Comparison of ENCODE assay signal across 8 cellular contexts in the genomic region with DNA sequence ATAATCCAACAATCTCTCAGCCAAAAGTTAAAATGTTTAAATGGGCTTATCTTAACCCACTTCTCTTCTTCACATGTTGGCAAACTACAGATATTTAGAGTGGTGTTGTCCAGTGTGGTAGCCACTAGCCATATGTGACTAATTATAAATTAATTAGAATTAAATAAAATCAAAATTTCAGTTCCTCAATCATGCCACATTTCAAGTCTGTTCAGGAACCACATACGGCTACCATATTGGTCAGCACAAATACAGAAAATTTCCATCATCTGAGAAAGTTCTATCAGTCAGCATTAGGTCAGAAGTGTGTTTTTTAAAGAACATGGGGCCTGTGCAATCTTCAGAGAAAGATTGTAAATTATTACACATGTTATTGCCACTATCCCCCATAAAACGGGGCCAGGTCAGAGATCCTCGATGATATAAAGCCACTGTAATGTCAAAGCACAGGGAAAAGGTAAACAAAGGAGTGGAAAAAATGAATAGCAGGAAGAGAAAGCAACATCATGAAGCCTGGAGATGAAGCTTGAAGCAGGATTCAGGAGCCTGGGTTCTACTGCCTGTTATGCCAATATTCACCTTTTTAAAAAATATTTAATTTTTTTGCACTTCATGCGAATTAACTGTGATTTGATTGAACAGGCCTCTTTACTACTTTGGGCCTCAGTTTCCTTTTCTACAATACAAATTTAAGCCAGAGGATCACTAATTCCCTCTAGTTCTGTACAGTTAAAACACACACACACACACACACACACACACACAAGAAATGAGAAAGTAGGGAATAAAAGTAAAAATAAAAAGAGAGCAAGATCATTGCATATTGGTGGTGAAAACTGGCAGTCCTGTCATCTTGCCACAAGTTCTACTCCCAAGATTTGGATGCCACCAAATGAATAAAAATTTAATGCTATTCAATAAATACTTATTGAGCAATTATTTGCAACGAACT. TPM values are rescaled to one million over a fixed set of nuclear protein-coding genes. Genes with fewer than 3 reads are reported as not detected.
DNase-seq lines count a peak whose midpoint lies in the region; ATAC-seq, FAIRE-seq and TF ChIP-seq lines count a peak whose summit lies in the region.

No MANE protein-coding gene starts in this region.

- WGBS in GM12878 (ENCODE audit: insufficient coverage, insufficient replicate concordance, low lambda C conversion rate, missing lambda C conversion rate), result 41% methylated on average over 5 of the region's 5 CpGs

- POLR2A ChIA-PET in GM12878 (lab: Charles Lee), result interaction anchor here (0.5 to 2.9 kb wide), 3 partner anchors 16 to 1212 kb away, joined by 3 to 16 read pairs (median 5); no protein-coding TSS in a partner anchor

- H3K27me3 ChIP-seq in BE2C (no peaks in the 10 kb centered on the region), HUES6 (ENCODE audit: control insufficient read depth, insufficient read depth, low read length) (no peaks in the 10 kb centered on the region), GM12878 (replicated peaks in 1 of 2; ENCODE audit: control insufficient read depth in 2 of 2, insufficient read depth in 2 of 2, low read length in 1 of 2) (no peaks in the 10 kb centered on the region)

- H3K36me3 ChIP-seq in BE2C, result 0 out of 2 replicates have a peak, but pooled peaks cover 2% of the 10 kb centered on the region
- H3K36me3 ChIP-seq in HUES6 (ENCODE audit: control insufficient read depth, insufficient read depth, low read length), result 0 out of 2 replicates have a peak, but pooled peaks cover 4% of the 10 kb centered on the region
- H3K36me3 ChIP-seq in GM12878 (ENCODE audit: control insufficient read depth in 2 of 2, insufficient read depth in 2 of 2, low read length in 1 of 2), result peaks cover 0 to 4% of the 10 kb centered on the region in 2 experiments; a peak in 1 of 4 replicates
- peaks cover 5% of the 10 kb centered on the region for H3K36me3 ChIP-seq in mucosa of descending colon (ENCODE audit: low read depth)

- intact Hi-C loops in GM12878 (cut with micrococcal nuclease; ENCODE audit: unreplicated experiment) (loop anchor here (2.0 kb wide), 1 partner anchor 51 kb away; a partner anchor contains a TSS), mucosa of descending colon (cut with DNase I, micrococcal nuclease) (loop anchor here in 1 of 2 donors (10.0 kb wide), 1 partner anchor 55 kb away; a partner anchor contains a TSS)

- no peak for TF ChIP-seq RAD21 in GM12878 (IDR thresholded peaks at IDR 0.05; ENCODE audit: insufficient read depth, low read depth, low read length)

- peaks cover 67% of the 10 kb centered on the region for H3K79me2 ChIP-seq in GM12878 (ENCODE audit: control insufficient read depth, insufficient read depth, low read length)

- H3K27ac ChIP-seq in HUES6 (ENCODE audit: low read depth, low read length), result no peak overlapping the region
- H3K27ac ChIP-seq in GM12878 (ENCODE audit: control insufficient read depth, insufficient read depth), result peak overlapping the region; percentile 0; the same call in 1 of the 2 replicates

- no TSS peak for BruUV-seq in GM12878 (replicated peaks; lab: Mats Ljungman, UMichigan)

- no peak overlapping the region for H2AFZ ChIP-seq in GM12878 (ENCODE audit: control insufficient read depth, low read depth, low read length)

- no peak for TF ChIP-seq EP300 in GM12878 (IDR thresholded peaks at IDR 0.05; ENCODE audit: borderline replicate concordance in 1 of 2, control insufficient read depth in 1 of 2, low read depth in 2 of 2, low read length in 2 of 2)

- H3K4me1 ChIP-seq in BE2C (no peaks in the 10 kb centered on the region; the same call in 1 of the 2 replicates), HUES6 (ENCODE audit: control insufficient read depth, insufficient read depth, low read length) (peaks cover 14% of the 10 kb centered on the region), GM12878 (ENCODE audit: control insufficient read depth, insufficient read depth, low read length) (no peaks in the 10 kb centered on the region), mucosa of descending colon (ENCODE audit: low read depth) (peaks cover 34% of the 10 kb centered on the region)

- CTCF ChIA-PET in GM12878 (lab: Yijun Ruan, JAX), result interaction anchor here (1.7 kb wide), 1 partner anchor 121 kb away, joined by 4 read pairs; no protein-coding TSS in a partner anchor

- ATAC-seq in GM12878, result 0 out of 3 replicates have a peak, but pooled peaks have one; percentile 1
- ATAC-seq in mucosa of descending colon, result peak; percentile 29
- ATAC-seq in HG03045 (IDR thresholded peaks at IDR 0.05; ENCODE audit: unreplicated experiment), result no peak

- no peak for TF ChIP-seq POLR2A in GM12878 (IDR thresholded peaks at IDR 0.05; ENCODE audit: low read depth, low read length)

- FAIRE-seq in GM12878 (lab: Jason Lieb, UNC), result no peak

- SMC1A ChIA-PET in GM12878 (lab: Charles Lee; ENCODE audit: uncharacterized antibody, unreplicated experiment), result interaction anchor here (1.0 to 4.9 kb wide), 2 partner anchors 16 to 50 kb away, joined by 5 to 30 read pairs; a partner anchor contains a TSS

- TF ChIP-seq CTCF in BE2C (IDR thresholded peaks at IDR 0.05; ENCODE audit: low read depth, low read length), result no peak
- no peak for TF ChIP-seq CTCF in GM12878 (IDR thresholded peaks at IDR 0.05 in 2 of 3, conservative IDR thresholded peaks at IDR 0.05 in 1 of 3; ENCODE audit: control insufficient read depth in 2 of 3, extremely low read depth in 1 of 3, insufficient read depth in 1 of 3, low read depth in 3 of 3, low read length in 3 of 3)
- TF ChIP-seq CTCF in mucosa of descending colon (IDR thresholded peaks at IDR 0.05), result no peak

- peak overlapping the region; percentile 89 for H3K4me2 ChIP-seq in GM12878 (ENCODE audit: control insufficient read depth, insufficient read depth)

- RAD21 ChIA-PET in GM12878 (lab: Charles Lee; ENCODE audit: unreplicated experiment), result interaction anchor here (3.0 kb wide), 1 partner anchor 52 kb away, joined by 55 read pairs; a partner anchor contains a TSS

- no peak overlapping the region for H3K9ac ChIP-seq in HUES6 (ENCODE audit: low read length)
- H3K9ac ChIP-seq in GM12878 (ENCODE audit: control insufficient read depth, insufficient read depth, low read length), result peak overlapping the region; percentile 2; the same call in 1 of the 2 replicates

- no peak for DNase-seq in BE2C
- no peak for DNase-seq in GM12878 (ENCODE audit: low read depth, low spot score)
- DNase-seq in mucosa of descending colon, result peak in 1 of 3 donors; percentile 62
- no peak for DNase-seq in NCI-H128 (lab: John Stamatoyannopoulos, UW; ENCODE audit: unreplicated experiment)
- DNase-seq in islet precursor cell, result no peak
- DNase-seq in KG1 (lab: John Stamatoyannopoulos, UW), result no peak

- H4K20me1 ChIP-seq in GM12878 (ENCODE audit: control insufficient read depth, insufficient read depth), result no peaks in the 10 kb centered on the region

- in situ Hi-C loops in GM12878 (cut with MboI), result no loop called here

- H3K4me3 ChIP-seq in BE2C (ENCODE audit: low read depth, low read length), result peak overlapping the region; percentile 88
- H3K4me3 ChIP-seq in HUES6 (ENCODE audit: low read depth, low read length), result peak overlapping the region; percentile 94
- H3K4me3 ChIP-seq in GM12878, result peak overlapping the region; percentile 75
- no peak overlapping the region for H3K4me3 ChIP-seq in mucosa of descending colon

- H3K9me3 ChIP-seq in BE2C (no peaks in the 10 kb centered on the region; the same call in 1 of the 2 replicates), HUES6 (ENCODE audit: control insufficient read depth, insufficient read depth, low read depth, low read length) (no peaks in the 10 kb centered on the region), GM12878 (replicated peaks; ENCODE audit: control insufficient read depth, insufficient read depth, low read length) (no peaks in the 10 kb centered on the region; the same call in 1 of the 3 replicates), mucosa of descending colon (no peaks in the 10 kb centered on the region)

RNA-seq across cellular contexts. Expression of a gene that starts 2.3 kb away (rescaled TPM):
- 9.3 TPM for polyA plus RNA-seq in BE2C (2012; ENCODE audit: insufficient read depth, insufficient read length, low read depth)
- 40.4 and 41.8 TPM in 2 replicates for total RNA-seq in GM12878 (2013; cell fraction: nucleolus; rRNA removed)
- total RNA-seq in GM12878 (2014; rRNA removed) (8.5 and 10.6 TPM in 2 replicates), GM12878 (2014; rRNA removed; fragmentation: Illumina TruSeq; extraction: Trizol) (12.1 and 12.4 TPM in 2 replicates), GM12878 (2021) (13.1 and 19.0 TPM in 2 replicates), mucosa of descending colon (10 to 100 TPM; 24.1 to 36.5 (median 28.3) TPM)
- 4.3 TPM for polyA plus RNA-seq in GM12878 (2011; ENCODE audit: low read depth)
- polyA plus RNA-seq in GM12878 (2011; rRNA removed) (26.8 and 39.6 TPM in 2 replicates), GM12878 (2014; fragmentation: Illumina TruSeq; extraction: Trizol) (10.6 and 11.1 TPM in 2 replicates), GM12878 (2014; fragmentation: Nextera tagmentation; extraction: Ambion mirVana) (10 to 100 TPM in 1 of 2 experiments, 1 to 10 TPM in 1; 2.9 to 10.5 TPM), GM12878 (2014; rRNA removed) (6.5 and 8.4 TPM in 2 replicates), GM12878 (2016; fragmentation: Nextera tagmentation; extraction: Ambion mirVana) (10 to 100 TPM; 12.5 to 13.3 TPM)
- 11.4 and 12.8 TPM in 2 replicates for polyA plus RNA-seq in GM12878 (2011; cell fraction: cytosol; rRNA removed)
- polyA plus RNA-seq in GM12878 (2011; cell fraction: nucleus; rRNA removed), result 13.4 and 22.1 TPM in 2 replicates
- polyA plus RNA-seq in GM12878 (2012), result 7.2 and 14.6 TPM in 2 replicates
- 56.2 and 120 TPM in 2 replicates for polyA minus RNA-seq in GM12878 (2011; rRNA and poly(A)+ RNA removed)
- 19.8 and 26.3 TPM in 2 replicates for polyA minus RNA-seq in GM12878 (2011; cell fraction: cytosol; rRNA and poly(A)+ RNA removed)
- polyA minus RNA-seq in GM12878 (2011; cell fraction: nucleus; rRNA and poly(A)+ RNA removed), result 16.7 and 22.0 TPM in 2 replicates

RNA-seq across cellular contexts. Expression of a gene that starts 50.6 kb away (rescaled TPM):
- polyA plus RNA-seq in BE2C (2012; ENCODE audit: insufficient read depth, insufficient read length, low read depth), result 5.5 TPM
- 83.8 and 83.9 TPM in 2 replicates for total RNA-seq in GM12878 (2013; cell fraction: nucleolus; rRNA removed)
- 22.1 and 24.6 TPM in 2 replicates for total RNA-seq in GM12878 (2014; rRNA removed)
- total RNA-seq in GM12878 (2014; rRNA removed; fragmentation: Illumina TruSeq; extraction: Trizol), result 25.5 and 25.6 TPM in 2 replicates
- total RNA-seq in GM12878 (2021), result 20.3 and 26.9 TPM in 2 replicates
- 12.2 TPM for polyA plus RNA-seq in GM12878 (2011; ENCODE audit: low read depth)
- 26.1 and 42.4 TPM in 2 replicates for polyA plus RNA-seq in GM12878 (2011; rRNA removed)
- polyA plus RNA-seq in GM12878 (2011; cell fraction: cytosol; rRNA removed), result 14.3 and 14.5 TPM in 2 replicates
- 30.9 and 34.2 TPM in 2 replicates for polyA plus RNA-seq in GM12878 (2011; cell fraction: nucleus; rRNA removed)
- polyA plus RNA-seq in GM12878 (2012), result 14.3 and 15.0 TPM in 2 replicates
- 19.6 and 25.9 TPM in 2 replicates for polyA plus RNA-seq in GM12878 (2014; fragmentation: Illumina TruSeq; extraction: Trizol)
- polyA plus RNA-seq in GM12878 (2014; fragmentation: Nextera tagmentation; extraction: Ambion mirVana), result 10 to 100 TPM in 1 of 2 experiments, 1 to 10 TPM in 1; 7.8 to 12.6 TPM
- 19.6 and 22.7 TPM in 2 replicates for polyA plus RNA-seq in GM12878 (2014; rRNA removed)
- polyA plus RNA-seq in GM12878 (2016; fragmentation: Nextera tagmentation; extraction: Ambion mirVana), result 10 to 100 TPM; 28.8 to 37.6 TPM
- polyA minus RNA-seq in GM12878 (2011; rRNA and poly(A)+ RNA removed), result 24.4 and 30.8 TPM in 2 replicates
- 7.8 and 10.3 TPM in 2 replicates for polyA minus RNA-seq in GM12878 (2011; cell fraction: cytosol; rRNA and poly(A)+ RNA removed)
- polyA minus RNA-seq in GM12878 (2011; cell fraction: nucleus; rRNA and poly(A)+ RNA removed), result 32.9 and 58.7 TPM in 2 replicates
- 10 to 100 TPM in 2 of 3 donors, 1 to 10 TPM in 1; 8.7 to 14.6 (median 10.8) TPM for total RNA-seq in mucosa of descending colon
